ENCODE assay signal across 1 cellular context in genomic region chr14:99784508-99784907, GRCh38.
TF ChIP-seq lines count a peak whose summit lies in the region.

No MANE protein-coding gene starts in this region.

TF ChIP-seq in HepG2, 621 proteins besides CTCF, POLR2A, EP300 and RAD21 (continued from another document and continues in another):
- TF ChIP-seq ZNF296 (CRISPR knock-in tag; conservative IDR thresholded peaks at IDR 0.05) = no peak
- TF ChIP-seq FOXP1 (IDR thresholded peaks at IDR 0.05) = no peak
- peak; percentile 81 for TF ChIP-seq FOXP1 (CRISPR knock-in tag; IDR thresholded peaks at IDR 0.05)
- no peak for TF ChIP-seq ARNT2 (CRISPR knock-in tag; IDR thresholded peaks at IDR 0.05; ENCODE audit: low read depth)
- peak; percentile 61; the same call in 1 of the 2 replicates for TF ChIP-seq ATF2 (CRISPR knock-in tag; IDR thresholded peaks at IDR 0.05)
- TF ChIP-seq TAF1 (CRISPR knock-in tag; IDR thresholded peaks at IDR 0.05) = no peak
- TF ChIP-seq ZNF780A (CRISPR knock-in tag; IDR thresholded peaks at IDR 0.05) = no peak
- TF ChIP-seq, protein P1, sequence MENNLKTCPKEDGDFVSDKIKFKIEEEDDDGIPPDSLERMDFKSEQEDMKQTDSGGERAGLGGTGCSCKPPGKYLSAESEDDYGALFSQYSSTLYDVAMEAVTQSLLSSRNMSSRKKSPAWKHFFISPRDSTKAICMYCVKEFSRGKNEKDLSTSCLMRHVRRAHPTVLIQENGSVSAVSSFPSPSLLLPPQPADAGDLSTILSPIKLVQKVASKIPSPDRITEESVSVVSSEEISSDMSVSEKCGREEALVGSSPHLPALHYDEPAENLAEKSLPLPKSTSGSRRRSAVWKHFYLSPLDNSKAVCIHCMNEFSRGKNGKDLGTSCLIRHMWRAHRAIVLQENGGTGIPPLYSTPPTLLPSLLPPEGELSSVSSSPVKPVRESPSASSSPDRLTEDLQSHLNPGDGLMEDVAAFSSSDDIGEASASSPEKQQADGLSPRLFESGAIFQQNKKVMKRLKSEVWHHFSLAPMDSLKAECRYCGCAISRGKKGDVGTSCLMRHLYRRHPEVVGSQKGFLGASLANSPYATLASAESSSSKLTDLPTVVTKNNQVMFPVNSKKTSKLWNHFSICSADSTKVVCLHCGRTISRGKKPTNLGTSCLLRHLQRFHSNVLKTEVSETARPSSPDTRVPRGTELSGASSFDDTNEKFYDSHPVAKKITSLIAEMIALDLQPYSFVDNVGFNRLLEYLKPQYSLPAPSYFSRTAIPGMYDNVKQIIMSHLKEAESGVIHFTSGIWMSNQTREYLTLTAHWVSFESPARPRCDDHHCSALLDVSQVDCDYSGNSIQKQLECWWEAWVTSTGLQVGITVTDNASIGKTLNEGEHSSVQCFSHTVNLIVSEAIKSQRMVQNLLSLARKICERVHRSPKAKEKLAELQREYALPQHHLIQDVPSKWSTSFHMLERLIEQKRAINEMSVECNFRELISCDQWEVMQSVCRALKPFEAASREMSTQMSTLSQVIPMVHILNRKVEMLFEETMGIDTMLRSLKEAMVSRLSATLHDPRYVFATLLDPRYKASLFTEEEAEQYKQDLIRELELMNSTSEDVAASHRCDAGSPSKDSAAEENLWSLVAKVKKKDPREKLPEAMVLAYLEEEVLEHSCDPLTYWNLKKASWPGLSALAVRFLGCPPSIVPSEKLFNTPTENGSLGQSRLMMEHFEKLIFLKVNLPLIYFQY (CRISPR knock-in tag; IDR thresholded peaks at IDR 0.05; ENCODE audit: borderline replicate concordance) = peak; percentile 31; the same call in 1 of the 2 replicates
- TF ChIP-seq ZNF776 (CRISPR knock-in tag; IDR thresholded peaks at IDR 0.05) = no peak
- no peak for TF ChIP-seq KLF15 (CRISPR knock-in tag; IDR thresholded peaks at IDR 0.05; ENCODE audit: borderline replicate concordance)
- TF ChIP-seq ETV6 (CRISPR knock-in tag; conservative IDR thresholded peaks at IDR 0.05) = no peak; the same call in 1 of the 2 replicates
- no peak for TF ChIP-seq SAFB2 (CRISPR knock-in tag; IDR thresholded peaks at IDR 0.05; ENCODE audit: borderline replicate concordance, low read depth)
- TF ChIP-seq ZNF792 (CRISPR knock-in tag; IDR thresholded peaks at IDR 0.05) = no peak; the same call in 1 of the 2 replicates
- TF ChIP-seq FOXK1 (CRISPR knock-in tag; IDR thresholded peaks at IDR 0.05; ENCODE audit: borderline replicate concordance, low read depth) = peak; percentile 48; the same call in 1 of the 2 replicates
- TF ChIP-seq, protein P2, sequence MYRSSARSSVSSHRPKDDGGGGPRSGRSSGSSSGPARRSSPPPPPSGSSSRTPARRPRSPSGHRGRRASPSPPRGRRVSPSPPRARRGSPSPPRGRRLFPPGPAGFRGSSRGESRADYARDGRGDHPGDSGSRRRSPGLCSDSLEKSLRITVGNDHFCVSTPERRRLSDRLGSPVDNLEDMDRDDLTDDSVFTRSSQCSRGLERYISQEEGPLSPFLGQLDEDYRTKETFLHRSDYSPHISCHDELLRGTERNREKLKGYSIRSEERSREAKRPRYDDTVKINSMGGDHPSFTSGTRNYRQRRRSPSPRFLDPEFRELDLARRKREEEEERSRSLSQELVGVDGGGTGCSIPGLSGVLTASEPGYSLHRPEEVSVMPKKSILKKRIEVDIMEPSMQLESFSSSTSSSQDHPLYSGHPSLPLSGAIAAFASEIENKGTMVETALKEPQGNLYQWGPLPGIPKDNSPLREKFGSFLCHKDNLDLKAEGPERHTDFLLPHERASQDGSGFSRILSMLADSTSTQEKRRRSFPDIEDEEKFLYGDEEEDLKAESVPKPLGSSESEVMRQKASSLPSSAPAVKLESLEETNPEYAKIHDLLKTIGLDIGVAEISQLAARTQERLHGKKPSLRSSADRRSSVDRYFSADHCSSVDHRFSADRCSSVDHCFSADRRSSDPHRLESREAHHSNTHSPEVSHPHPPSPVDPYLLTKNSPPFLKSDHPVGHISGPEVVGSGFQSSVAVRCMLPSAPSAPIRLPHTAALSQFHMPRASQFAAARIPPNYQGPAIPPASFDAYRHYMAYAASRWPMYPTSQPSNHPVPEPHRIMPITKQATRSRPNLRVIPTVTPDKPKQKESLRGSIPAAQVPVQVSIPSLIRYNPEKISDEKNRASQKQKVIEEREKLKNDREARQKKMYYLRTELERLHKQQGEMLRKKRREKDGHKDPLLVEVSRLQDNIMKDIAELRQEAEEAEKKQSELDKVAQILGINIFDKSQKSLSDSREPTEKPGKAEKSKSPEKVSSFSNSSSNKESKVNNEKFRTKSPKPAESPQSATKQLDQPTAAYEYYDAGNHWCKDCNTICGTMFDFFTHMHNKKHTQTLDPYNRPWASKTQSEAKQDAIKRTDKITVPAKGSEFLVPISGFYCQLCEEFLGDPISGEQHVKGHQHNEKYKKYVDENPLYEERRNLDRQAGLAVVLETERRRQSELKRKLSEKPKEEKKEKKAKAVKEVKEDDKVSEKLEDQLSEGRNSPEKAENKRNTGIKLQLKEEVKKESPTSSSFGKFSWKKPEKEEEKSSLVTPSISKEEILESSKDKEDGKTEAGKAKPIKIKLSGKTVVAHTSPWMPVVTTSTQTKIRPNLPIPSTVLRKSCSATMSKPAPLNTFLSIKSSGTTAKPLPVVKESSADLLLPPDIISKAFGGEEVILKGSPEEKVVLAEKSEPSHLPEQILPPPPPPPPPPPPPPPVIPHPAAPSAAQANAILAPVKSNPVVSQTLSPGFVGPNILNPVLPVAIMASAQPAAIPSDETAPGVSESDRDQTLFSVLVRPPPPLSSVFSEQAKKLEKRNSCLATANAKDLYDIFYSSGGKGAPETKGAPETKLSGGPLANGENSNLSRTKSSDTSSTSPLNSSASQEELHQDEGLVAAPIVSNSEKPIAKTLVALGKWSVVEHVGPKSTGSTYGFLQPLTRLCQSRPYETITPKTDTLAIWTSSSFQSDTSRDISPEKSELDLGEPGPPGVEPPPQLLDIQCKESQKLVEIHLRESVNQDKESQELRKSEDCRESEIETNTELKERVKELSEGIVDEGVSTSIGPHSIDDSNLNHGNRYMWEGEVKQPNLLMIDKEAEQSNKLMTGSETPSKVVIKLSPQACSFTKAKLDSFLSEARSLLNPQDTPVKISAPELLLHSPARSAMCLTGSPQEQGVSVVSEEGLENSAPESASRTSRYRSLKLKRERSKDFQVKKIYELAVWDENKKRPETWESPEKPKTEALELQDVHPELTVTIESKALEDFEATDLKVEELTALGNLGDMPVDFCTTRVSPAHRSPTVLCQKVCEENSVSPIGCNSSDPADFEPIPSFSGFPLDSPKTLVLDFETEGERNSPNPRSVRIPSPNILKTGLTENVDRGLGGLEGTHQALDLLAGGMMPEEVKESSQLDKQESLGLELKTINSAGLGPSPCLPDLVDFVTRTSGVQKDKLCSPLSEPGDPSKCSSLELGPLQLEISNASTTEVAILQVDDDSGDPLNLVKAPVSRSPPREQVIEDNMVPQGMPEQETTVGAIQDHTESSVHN (CRISPR knock-in tag; IDR thresholded peaks at IDR 0.05) = no peak
- no peak; the same call in 1 of the 2 replicates for TF ChIP-seq TARDBP (CRISPR knock-in tag; IDR thresholded peaks at IDR 0.05)
- TF ChIP-seq DNMT1 (CRISPR knock-in tag; IDR thresholded peaks at IDR 0.05) = no peak
- TF ChIP-seq ZNF619 (CRISPR knock-in tag; IDR thresholded peaks at IDR 0.05) = no peak
- peak; percentile 83; the same call in 1 of the 2 replicates for TF ChIP-seq MTA1 (CRISPR knock-in tag; IDR thresholded peaks at IDR 0.05; ENCODE audit: borderline replicate concordance)
- 0 out of 2 replicates have a peak, but pooled peaks have one; percentile 43 for TF ChIP-seq THAP11 (CRISPR knock-in tag; IDR thresholded peaks at IDR 0.05)
- TF ChIP-seq CBFB (CRISPR knock-in tag; IDR thresholded peaks at IDR 0.05) = no peak
- no peak for TF ChIP-seq RBM39 (IDR thresholded peaks at IDR 0.05; ENCODE audit: low read depth, low read length, poor library complexity, severe bottlenecking)
- TF ChIP-seq NR2F6 (IDR thresholded peaks at IDR 0.05) = peak; percentile 60
- TF ChIP-seq NR2F6 (CRISPR knock-in tag; IDR thresholded peaks at IDR 0.05) = no peak
- 0 out of 2 replicates have a peak, but pooled peaks have one; percentile 6 for TF ChIP-seq STAG1 (CRISPR knock-in tag; IDR thresholded peaks at IDR 0.05)
- no peak; the same call in 1 of the 2 replicates for TF ChIP-seq ZNF12 (CRISPR knock-in tag; IDR thresholded peaks at IDR 0.05)
- TF ChIP-seq HNF4A (CRISPR knock-in tag; IDR thresholded peaks at IDR 0.05) = peak; percentile 95
- TF ChIP-seq ZNF124 (CRISPR knock-in tag; IDR thresholded peaks at IDR 0.05) = peak; percentile 25; the same call in 1 of the 2 replicates
- TF ChIP-seq PHF8 (CRISPR knock-in tag; IDR thresholded peaks at IDR 0.05) = no peak
- TF ChIP-seq RAD51 (IDR thresholded peaks at IDR 0.05; ENCODE audit: borderline replicate concordance) = no peak
- TF ChIP-seq, protein P3, sequence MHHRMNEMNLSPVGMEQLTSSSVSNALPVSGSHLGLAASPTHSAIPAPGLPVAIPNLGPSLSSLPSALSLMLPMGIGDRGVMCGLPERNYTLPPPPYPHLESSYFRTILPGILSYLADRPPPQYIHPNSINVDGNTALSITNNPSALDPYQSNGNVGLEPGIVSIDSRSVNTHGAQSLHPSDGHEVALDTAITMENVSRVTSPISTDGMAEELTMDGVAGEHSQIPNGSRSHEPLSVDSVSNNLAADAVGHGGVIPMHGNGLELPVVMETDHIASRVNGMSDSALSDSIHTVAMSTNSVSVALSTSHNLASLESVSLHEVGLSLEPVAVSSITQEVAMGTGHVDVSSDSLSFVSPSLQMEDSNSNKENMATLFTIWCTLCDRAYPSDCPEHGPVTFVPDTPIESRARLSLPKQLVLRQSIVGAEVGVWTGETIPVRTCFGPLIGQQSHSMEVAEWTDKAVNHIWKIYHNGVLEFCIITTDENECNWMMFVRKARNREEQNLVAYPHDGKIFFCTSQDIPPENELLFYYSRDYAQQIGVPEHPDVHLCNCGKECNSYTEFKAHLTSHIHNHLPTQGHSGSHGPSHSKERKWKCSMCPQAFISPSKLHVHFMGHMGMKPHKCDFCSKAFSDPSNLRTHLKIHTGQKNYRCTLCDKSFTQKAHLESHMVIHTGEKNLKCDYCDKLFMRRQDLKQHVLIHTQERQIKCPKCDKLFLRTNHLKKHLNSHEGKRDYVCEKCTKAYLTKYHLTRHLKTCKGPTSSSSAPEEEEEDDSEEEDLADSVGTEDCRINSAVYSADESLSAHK (CRISPR knock-in tag; IDR thresholded peaks at IDR 0.05; ENCODE audit: borderline replicate concordance) = no peak
- no peak for TF ChIP-seq HOXA7 (CRISPR knock-in tag; IDR thresholded peaks at IDR 0.05)
- TF ChIP-seq TOE1 (CRISPR knock-in tag; IDR thresholded peaks at IDR 0.05) = no peak
- TF ChIP-seq ZNF460 (CRISPR knock-in tag; IDR thresholded peaks at IDR 0.05; ENCODE audit: borderline replicate concordance) = no peak
- peak; percentile 83; the same call in 1 of the 2 replicates for TF ChIP-seq EHMT2 (IDR thresholded peaks at IDR 0.05; ENCODE audit: borderline replicate concordance, low read depth, low read length)
- no peak for TF ChIP-seq ZEB1 (IDR thresholded peaks at IDR 0.05; ENCODE audit: insufficient replicate concordance, low read depth)
- no peak for TF ChIP-seq MIER3 (CRISPR knock-in tag; IDR thresholded peaks at IDR 0.05; ENCODE audit: borderline replicate concordance)
- TF ChIP-seq SP5 (CRISPR knock-in tag; IDR thresholded peaks at IDR 0.05; ENCODE audit: borderline replicate concordance, low read depth) = peak; percentile 40; the same call in 1 of the 2 replicates
- TF ChIP-seq, protein P4, sequence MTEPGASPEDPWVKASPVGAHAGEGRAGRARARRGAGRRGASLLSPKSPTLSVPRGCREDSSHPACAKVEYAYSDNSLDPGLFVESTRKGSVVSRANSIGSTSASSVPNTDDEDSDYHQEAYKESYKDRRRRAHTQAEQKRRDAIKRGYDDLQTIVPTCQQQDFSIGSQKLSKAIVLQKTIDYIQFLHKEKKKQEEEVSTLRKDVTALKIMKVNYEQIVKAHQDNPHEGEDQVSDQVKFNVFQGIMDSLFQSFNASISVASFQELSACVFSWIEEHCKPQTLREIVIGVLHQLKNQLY (CRISPR knock-in tag; IDR thresholded peaks at IDR 0.05) = 0 out of 2 replicates have a peak, but pooled peaks have one; percentile 62
- no peak for TF ChIP-seq ZBTB8A (CRISPR knock-in tag; IDR thresholded peaks at IDR 0.05; ENCODE audit: borderline replicate concordance, low read depth)
- TF ChIP-seq ZNF335 (CRISPR knock-in tag; IDR thresholded peaks at IDR 0.05) = no peak
- TF ChIP-seq SIX1 (CRISPR knock-in tag; IDR thresholded peaks at IDR 0.05; ENCODE audit: borderline replicate concordance) = peak; percentile 21; the same call in 1 of the 2 replicates
- no peak for TF ChIP-seq POLR2AphosphoS2 (IDR thresholded peaks at IDR 0.05; ENCODE audit: low read depth, low read length)
- no peak for TF ChIP-seq ATRX (CRISPR knock-in tag; IDR thresholded peaks at IDR 0.05; ENCODE audit: borderline replicate concordance)
- no peak for TF ChIP-seq HOXD1 (CRISPR knock-in tag; IDR thresholded peaks at IDR 0.05)
- TF ChIP-seq TEAD3 (CRISPR knock-in tag; optimal IDR thresholded peaks at IDR 0.05; ENCODE audit: borderline replicate concordance) = peak; percentile 78
- TF ChIP-seq KLF11 (CRISPR knock-in tag; IDR thresholded peaks at IDR 0.05) = no peak
- no peak for TF ChIP-seq PHB2 (IDR thresholded peaks at IDR 0.05; ENCODE audit: partially characterized antibody)
- no peak for TF ChIP-seq TMF1 (CRISPR knock-in tag; IDR thresholded peaks at IDR 0.05; ENCODE audit: low read depth)
- TF ChIP-seq LRRFIP1 (CRISPR knock-in tag; conservative IDR thresholded peaks at IDR 0.05) = no peak
- no peak for TF ChIP-seq SSRP1 (CRISPR knock-in tag; IDR thresholded peaks at IDR 0.05)
- peak; percentile 84 for TF ChIP-seq TBX2 (CRISPR knock-in tag; IDR thresholded peaks at IDR 0.05; ENCODE audit: borderline replicate concordance)
- no peak for TF ChIP-seq KMT2B (CRISPR knock-in tag; IDR thresholded peaks at IDR 0.05)
